8 cellular contexts compared by ENCODE assay signal in the genomic region with DNA sequence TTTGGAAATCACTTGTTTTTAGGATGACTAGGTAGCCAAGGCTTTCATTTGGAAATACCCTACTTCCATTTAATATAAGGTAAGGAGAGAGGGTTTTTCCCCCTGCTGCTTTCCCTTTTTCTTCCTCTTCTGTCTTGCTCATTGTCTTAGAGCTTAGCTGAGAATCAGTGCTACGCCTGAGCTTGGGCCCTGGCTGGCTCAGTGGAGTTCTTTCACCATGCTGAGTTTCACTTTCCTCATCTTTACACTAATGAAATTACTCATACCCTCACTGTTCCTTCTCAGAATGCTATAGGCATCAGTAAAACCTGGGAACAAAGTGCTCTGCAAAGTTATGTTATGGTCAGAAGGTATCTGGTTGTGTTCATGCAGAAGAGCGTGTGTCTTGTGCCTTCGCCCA.
DNase-seq lines count a peak whose midpoint lies in the region; ATAC-seq and TF ChIP-seq lines count a peak whose summit lies in the region.
"Not testable (repeated sequence)": the region's sequence is repeated elsewhere in the genome, so short reads cannot be mapped to it uniquely, and the experiment has no call there.

No MANE protein-coding gene starts in this region.

- intact Hi-C loops in Calu3 (cut with micrococcal nuclease; ENCODE audit: unreplicated experiment), result not testable (repeated sequence)

- H3K36me3 Mint-ChIP-seq in Calu3 (ENCODE audit: insufficient read depth, unreplicated experiment); T-helper 1 cell treated with Interleukin-12 subunit alpha and Interleukin-12 subunit beta and Interleukin-4 antibody, amounts not matched to agents 30 μg/mL and 1 μg/mL, for 36 hours (ENCODE audit: low read depth); activated CD8-positive, alpha-beta memory T cell treated with anti-CD3 and anti-CD28 coated beads, Interleukin-2, amount 10 ng/mL, durations not matched to agents 7 days and 5 days; activated naive CD4-positive, alpha-beta T cell treated with anti-CD3 and anti-CD28 coated beads, Interleukin-2, amount 50 U/mL, for 72 hours; osteocyte (ENCODE audit: unreplicated experiment): not testable (repeated sequence)

- ATAC-seq in GM21447 (IDR thresholded peaks at IDR 0.05; ENCODE audit: unreplicated experiment), result peak; percentile 66
- peak; percentile 79 for ATAC-seq in HG03039 (IDR thresholded peaks at IDR 0.05; ENCODE audit: unreplicated experiment)
- peak; percentile 75 for ATAC-seq in activated CD8-positive, alpha-beta memory T cell treated with anti-CD3 and anti-CD28 coated beads, Interleukin-2, amount 10 ng/mL, durations not matched to agents 7 days and 5 days
- peak; percentile 85 to 88 for ATAC-seq in activated naive CD4-positive, alpha-beta T cell treated with anti-CD3 and anti-CD28 coated beads, Interleukin-2, amount 50 U/mL, for 72 hours

- not testable (repeated sequence) for DNase-seq in Calu3; osteocyte (ENCODE audit: extremely low spot score, unreplicated experiment)
- DNase-seq in activated CD8-positive, alpha-beta memory T cell treated with anti-CD3 and anti-CD28 coated beads, Interleukin-2, amount 10 ng/mL, durations not matched to agents 7 days and 5 days, result peak; percentile 53
- peak; percentile 27 to 67 for DNase-seq in activated naive CD4-positive, alpha-beta T cell treated with anti-CD3 and anti-CD28 coated beads, Interleukin-2, amount 50 U/mL, for 72 hours (ENCODE audit: low spot score in 2 of 2)
- DNase-seq in stimulated activated CD8-positive, alpha-beta memory T cell treated with anti-CD3 and anti-CD28 coated beads, Interleukin-15, amount 100 ng/mL, for 24 hours (ENCODE audit: low read depth), result peak; percentile 1

- not testable (repeated sequence) for TF ChIP-seq CTCF in Calu3 (IDR thresholded peaks at IDR 0.05; ENCODE audit: unreplicated experiment); osteocyte (IDR thresholded peaks at IDR 0.05)

- not testable (repeated sequence) for H3K27me3 Mint-ChIP-seq in Calu3 (ENCODE audit: unreplicated experiment); T-helper 1 cell treated with Interleukin-12 subunit alpha and Interleukin-12 subunit beta and Interleukin-4 antibody, amounts not matched to agents 30 μg/mL and 1 μg/mL, for 36 hours (ENCODE audit: low read depth); activated CD8-positive, alpha-beta memory T cell treated with anti-CD3 and anti-CD28 coated beads, Interleukin-2, amount 10 ng/mL, durations not matched to agents 7 days and 5 days; osteocyte (ENCODE audit: unreplicated experiment)

- peak overlapping the region; percentile 12 for H3K27ac Mint-ChIP-seq in Calu3 (ENCODE audit: unreplicated experiment)
- peak overlapping the region; percentile 89 for H3K27ac Mint-ChIP-seq in T-helper 1 cell treated with Interleukin-12 subunit alpha and Interleukin-12 subunit beta and Interleukin-4 antibody, amounts not matched to agents 30 μg/mL and 1 μg/mL, for 36 hours
- peak overlapping the region; percentile 61 for H3K27ac Mint-ChIP-seq in activated CD8-positive, alpha-beta memory T cell treated with anti-CD3 and anti-CD28 coated beads, Interleukin-2, amount 10 ng/mL, durations not matched to agents 7 days and 5 days
- H3K27ac Mint-ChIP-seq in activated naive CD4-positive, alpha-beta T cell treated with anti-CD3 and anti-CD28 coated beads, Interleukin-2, amount 50 U/mL, for 72 hours, result peak overlapping the region in 1 of 2 donors; percentile 82
- peak overlapping the region; percentile 41 for H3K27ac Mint-ChIP-seq in osteocyte (ENCODE audit: unreplicated experiment)

- not testable (repeated sequence) for H3K9me3 Mint-ChIP-seq in Calu3 (ENCODE audit: low read depth, unreplicated experiment); T-helper 1 cell treated with Interleukin-12 subunit alpha and Interleukin-12 subunit beta and Interleukin-4 antibody, amounts not matched to agents 30 μg/mL and 1 μg/mL, for 36 hours; activated CD8-positive, alpha-beta memory T cell treated with anti-CD3 and anti-CD28 coated beads, Interleukin-2, amount 10 ng/mL, durations not matched to agents 7 days and 5 days (ENCODE audit: low read depth); activated naive CD4-positive, alpha-beta T cell treated with anti-CD3 and anti-CD28 coated beads, Interleukin-2, amount 50 U/mL, for 72 hours; osteocyte (ENCODE audit: unreplicated experiment)

- CTCF ChIA-PET in Calu3 (lab: Charles Lee); activated CD8-positive, alpha-beta memory T cell treated with anti-CD3 and anti-CD28 coated beads, Interleukin-2, amount 10 ng/mL, durations not matched to agents 7 days and 5 days (lab: Charles Lee): not testable (repeated sequence)

- H3K4me1 Mint-ChIP-seq in Calu3 (ENCODE audit: low read depth, unreplicated experiment), result peaks cover 17% of the 10 kb centered on the region
- H3K4me1 Mint-ChIP-seq in T-helper 1 cell treated with Interleukin-12 subunit alpha and Interleukin-12 subunit beta and Interleukin-4 antibody, amounts not matched to agents 30 μg/mL and 1 μg/mL, for 36 hours (ENCODE audit: low read depth), result peaks cover 13% of the 10 kb centered on the region
- peaks cover 11% of the 10 kb centered on the region for H3K4me1 Mint-ChIP-seq in activated CD8-positive, alpha-beta memory T cell treated with anti-CD3 and anti-CD28 coated beads, Interleukin-2, amount 10 ng/mL, durations not matched to agents 7 days and 5 days
- not testable (repeated sequence) for H3K4me1 Mint-ChIP-seq in osteocyte (ENCODE audit: unreplicated experiment)

- not testable (repeated sequence) for BruUV-seq in Calu3 (replicated peaks; lab: Mats Ljungman, UMichigan)

- not testable (repeated sequence) for H3K4me3 Mint-ChIP-seq in Calu3 (ENCODE audit: low read depth, unreplicated experiment); activated CD8-positive, alpha-beta memory T cell treated with anti-CD3 and anti-CD28 coated beads, Interleukin-2, amount 10 ng/mL, durations not matched to agents 7 days and 5 days; osteocyte (ENCODE audit: unreplicated experiment)
- H3K4me3 Mint-ChIP-seq in T-helper 1 cell treated with Interleukin-12 subunit alpha and Interleukin-12 subunit beta and Interleukin-4 antibody, amounts not matched to agents 30 μg/mL and 1 μg/mL, for 36 hours, result peak overlapping the region; percentile 30
